ENCODE assay signal across 27 cellular contexts in genomic region chr6:13452346-13453171, GRCh38. TPM values are rescaled to one million over a fixed set of nuclear protein-coding genes. Genes with fewer than 3 reads are reported as not detected.
DNase-seq lines count a peak whose midpoint lies in the region; ATAC-seq and TF ChIP-seq lines count a peak whose summit lies in the region.
"Had no signal": no experiment of that assay in that cellular context is flagged by ENCODE, and none has a peak within 500 bp of the region (broad histone marks: within the 10 kb centered on the region; RNA-seq: fewer than 3 reads in every experiment).

No MANE protein-coding gene starts in this region.

- H3K4me3 ChIP-seq in coronary artery (no peak overlapping the region), stomach smooth muscle (ENCODE audit: low read length in 2 of 2) (peak overlapping the region; percentile 2 to 24), H7 (ENCODE audit: insufficient read depth, low read depth, low read length) (no peak overlapping the region)
- H3K4me3 ChIP-seq: cardiac muscle cell, SJCRH30 had no signal

- no peak for DNase-seq in activated T-cell treated with anti-CD3 and anti-CD28 coated beads, Interleukin-2, amount 50 U/mL, for 24 hours
- no peak for DNase-seq in activated T-cell treated with anti-CD3 and anti-CD28 coated beads, Interleukin-2, amount 50 U/mL, for 1 hour
- peak; percentile 46 for DNase-seq in coronary artery (ENCODE audit: low spot score)
- peak; percentile 24 for DNase-seq in left lobe of liver (ENCODE audit: low spot score)
- DNase-seq in stimulated activated CD4-positive, alpha-beta T cell treated with anti-CD3 and anti-CD28 coated beads, Interleukin-2, amount 100 ng/mL, for 24 hours = no peak
- DNase-seq in H7 = no peak
- DNase-seq: activated CD4-positive, alpha-beta T cell treated with anti-CD3 and anti-CD28 coated beads, Interleukin-2, amount 50 U/mL, for 4 hours; activated naive CD4-positive, alpha-beta T cell treated with Interleukin-2 at 50 U/mL for 16 hours; activated T-cell treated with anti-CD3 and anti-CD28 coated beads for 4 hours; amygdala; Caco-2; HCEC 1CT; Kasumi-1; naive thymus-derived CD4-positive, alpha-beta T cell; NCI-H187 treated with DMSO at 0.1 percent for 48 hours; NCI-H226; NCI-H82; SJCRH30; stimulated activated CD4-positive, alpha-beta T cell treated with anti-CD3 and anti-CD28 coated beads, Interleukin-2, amount 100 ng/mL, for 48 hours had no signal

- H3K4me3 Mint-ChIP-seq in activated T-cell treated with anti-CD3 and anti-CD28 coated beads, Interleukin-2, amount 50 U/mL, for 24 hours = no peak overlapping the region
- H3K4me3 Mint-ChIP-seq: B cell; naive thymus-derived CD4-positive, alpha-beta T cell; stimulated activated naive CD8-positive, alpha-beta T cell treated with anti-CD3 and anti-CD28 coated beads, Interleukin-15, Interleukin-2, amounts not matched to agents 100 ng/mL and 50 ng/mL, for 24 hours; T-helper 1 cell treated with Interleukin-12 subunit alpha and Interleukin-12 subunit beta and Interleukin-4 antibody, amounts not matched to agents 30 μg/mL and 1 μg/mL, for 36 hours had no signal

- H3K27me3 Mint-ChIP-seq in activated T-cell treated with anti-CD3 and anti-CD28 coated beads, Interleukin-2, amount 50 U/mL, for 24 hours = no peaks in the 10 kb centered on the region
- H3K27me3 Mint-ChIP-seq: B cell; naive thymus-derived CD4-positive, alpha-beta T cell; stimulated activated naive CD8-positive, alpha-beta T cell treated with anti-CD3 and anti-CD28 coated beads, Interleukin-15, Interleukin-2, amounts not matched to agents 100 ng/mL and 50 ng/mL, for 24 hours had no signal

- H3K9ac ChIP-seq in stomach smooth muscle (ENCODE audit: low read length in 2 of 2) = peak overlapping the region; percentile 64 to 71
- H3K9ac ChIP-seq: parathyroid adenoma had no signal

- no peaks in the 10 kb centered on the region for H3K27me3 ChIP-seq in stomach smooth muscle (ENCODE audit: control insufficient read depth in 1 of 2, insufficient read depth in 2 of 2, low read length in 2 of 2)
- H3K27me3 ChIP-seq in H7 (ENCODE audit: control insufficient read depth, insufficient read depth, low read length) = no peaks in the 10 kb centered on the region
- H3K27me3 ChIP-seq: cardiac muscle cell, SJCRH30 had no signal

- ATAC-seq in left lobe of liver (no peak), SK-N-SH treated with all-trans-retinoic acid at 6 μM for 48 hours (no peak)
- ATAC-seq: esophagus mucosa; naive thymus-derived CD4-positive, alpha-beta T cell had no signal

- peaks cover 4% of the 10 kb centered on the region for H3K9me3 Mint-ChIP-seq in activated T-cell treated with anti-CD3 and anti-CD28 coated beads, Interleukin-2, amount 50 U/mL, for 24 hours
- H3K9me3 Mint-ChIP-seq: T-helper 1 cell treated with Interleukin-12 subunit alpha and Interleukin-12 subunit beta and Interleukin-4 antibody, amounts not matched to agents 30 μg/mL and 1 μg/mL, for 36 hours had no signal

- peak overlapping the region; percentile 29 for H3K27ac Mint-ChIP-seq in activated T-cell treated with anti-CD3 and anti-CD28 coated beads, Interleukin-2, amount 50 U/mL, for 24 hours
- H3K27ac Mint-ChIP-seq: B cell; T-helper 1 cell treated with Interleukin-12 subunit alpha and Interleukin-12 subunit beta and Interleukin-4 antibody, amounts not matched to agents 30 μg/mL and 1 μg/mL, for 36 hours had no signal

- peaks cover 39% of the 10 kb centered on the region for H3K36me3 Mint-ChIP-seq in activated T-cell treated with anti-CD3 and anti-CD28 coated beads, Interleukin-2, amount 50 U/mL, for 24 hours (ENCODE audit: low read depth)

- H3K4me1 Mint-ChIP-seq in activated T-cell treated with anti-CD3 and anti-CD28 coated beads, Interleukin-2, amount 50 U/mL, for 24 hours (ENCODE audit: low read depth) = peaks cover 75% of the 10 kb centered on the region

- no peaks in the 10 kb centered on the region for H3K36me3 ChIP-seq in stomach smooth muscle (ENCODE audit: control insufficient read depth in 2 of 2, insufficient read depth in 2 of 2, low read length in 2 of 2)
- no peaks in the 10 kb centered on the region for H3K36me3 ChIP-seq in H7 (replicated peaks; ENCODE audit: control insufficient read depth, insufficient read depth, low read length)
- H3K36me3 ChIP-seq: cardiac muscle cell, SJCRH30 had no signal

- no peaks in the 10 kb centered on the region for H3K9me3 ChIP-seq in stomach smooth muscle (ENCODE audit: control insufficient read depth in 2 of 2, low read length in 2 of 2)
- H3K9me3 ChIP-seq: Caco-2, SJCRH30 had no signal

- H3K4me1 ChIP-seq in stomach smooth muscle (ENCODE audit: control insufficient read depth, insufficient read depth, low read length) = peaks cover 95% of the 10 kb centered on the region
- H3K4me1 ChIP-seq: Caco-2 had no signal

- TF ChIP-seq CTCF in coronary artery (IDR thresholded peaks at IDR 0.05) = no peak

- H3K27ac ChIP-seq in coronary artery (no peak overlapping the region), stomach smooth muscle (ENCODE audit: low read length) (peak overlapping the region; percentile 98)
- H3K27ac ChIP-seq: cardiac muscle cell, parathyroid adenoma, SJCRH30 had no signal

TF ChIP-seq in SK-N-SH treated with all-trans-retinoic acid at 6 μM for 48 hours, 23 proteins besides CTCF, POLR2A, EP300 and RAD21:
- TF ChIP-seq SNAI2 (CRISPR knock-in tag; IDR thresholded peaks at IDR 0.05) (no peak), ZNF70 (CRISPR knock-in tag; IDR thresholded peaks at IDR 0.05) (no peak), CREB5 (CRISPR knock-in tag; IDR thresholded peaks at IDR 0.05; ENCODE audit: low read depth) (no peak), CSRNP3 (CRISPR knock-in tag; IDR thresholded peaks at IDR 0.05) (no peak), ZC3H10 (CRISPR knock-in tag; IDR thresholded peaks at IDR 0.05) (no peak)

RNA-seq across cellular contexts. Expression of gene GFOD1, which starts 34.8 kb away (rescaled TPM):
- 9.6 TPM for total RNA-seq in left lobe of liver
- 3.4 and 4.4 TPM in 2 replicates for total RNA-seq in H7 (2014; rRNA removed; shearing (Covaris generic))

Comparison
In these comparisons a context has a peak if more than half of its experiments do, and no peak if none do; other contexts are left out.
1. DNase-seq: peak in coronary artery (single experiment) and left lobe of liver (single experiment); none in activated T-cell treated with anti-CD3 and anti-CD28 coated beads, Interleukin-2, amount 50 U/mL, for 24 hours (single experiment), activated T-cell treated with anti-CD3 and anti-CD28 coated beads, Interleukin-2, amount 50 U/mL, for 1 hour (single experiment), stimulated activated CD4-positive, alpha-beta T cell treated with anti-CD3 and anti-CD28 coated beads, Interleukin-2, amount 100 ng/mL, for 24 hours (0 of 2) and H7 (single experiment).
2. H3K4me3 ChIP-seq: peak in stomach smooth muscle (2 of 2); none in coronary artery (single experiment) and H7 (single experiment).